In the genomic region with DNA sequence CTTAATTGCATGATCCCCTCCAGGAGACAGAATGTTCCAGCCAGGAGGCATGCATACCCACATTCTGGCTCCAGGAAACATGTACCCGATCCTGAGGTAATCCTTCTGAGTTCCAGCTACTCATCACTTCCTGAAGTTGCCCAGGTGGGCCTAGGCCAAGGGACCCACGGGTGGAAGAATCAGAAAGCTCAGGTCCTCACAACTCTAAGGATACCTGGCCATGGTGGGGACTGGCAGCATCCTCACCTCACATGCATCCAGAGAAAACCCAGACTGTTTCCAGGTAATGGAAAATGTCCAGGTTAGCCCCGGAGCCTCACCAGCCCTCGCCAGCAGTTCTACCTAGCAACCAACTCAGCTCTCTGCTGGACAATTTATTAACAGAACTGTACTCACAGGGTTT, we compare ENCODE assay signal across 24 cellular contexts.
A peak's percentile ranks its signal among the peaks of the same experiment; 100 is the strongest.
DNase-seq lines count a peak whose midpoint lies in the region; ATAC-seq and TF ChIP-seq lines count a peak whose summit lies in the region.
"Had no signal": no experiment of that assay in that cellular context is flagged by ENCODE, and none has a peak within 500 bp of the region (broad histone marks: within the 10 kb centered on the region; RNA-seq: fewer than 3 reads in every experiment).

No MANE protein-coding gene starts in this region.

- WGBS in heart right ventricle, 2 donors: 71 to 74% methylated on average over 4 of the region's 4 CpGs
- 60 to 61% methylated on average over 1 to 4 of the region's 4 CpGs for WGBS in transverse colon (ENCODE audit: low coverage in 1 of 2), 2 donors

- in situ Hi-C loops in transverse colon (cut with MboI; ENCODE audit: low pct_ligation_motif_present in 1 of 4, low pct_unique_long_range_greater_than_20kb in 1 of 4, low sequenced_read_pairs in 3 of 4): no loop called here

- H3K27me3 ChIP-seq in heart right ventricle: no peaks in the 10 kb centered on the region
- H3K27me3 ChIP-seq in transverse colon: no peaks in the 10 kb centered on the region
- H3K27me3 ChIP-seq: pancreas, tibial nerve had no signal

- H3K9me3 ChIP-seq in heart right ventricle (peaks cover 0 to 19% (median 0%) of the 10 kb centered on the region in 11 donors), mucosa of descending colon (no peaks in the 10 kb centered on the region), transverse colon (no peaks in the 10 kb centered on the region)
- H3K9me3 ChIP-seq: HAP-1, pancreas had no signal

- peak overlapping the region; percentile 17 to 85 (median 78) for H3K27ac ChIP-seq in heart right ventricle
- H3K27ac ChIP-seq in transverse colon: peak overlapping the region; percentile 73 to 88 (median 83)
- H3K27ac ChIP-seq: 22Rv1 had no signal

- H3K27me3 Mint-ChIP-seq in activated CD4-positive, alpha-beta T cell treated with anti-CD3 and anti-CD28 coated beads, Interleukin-2, amount 10 ng/mL, durations not matched to agents 24 days and 14 days: no peaks in the 10 kb centered on the region
- H3K27me3 Mint-ChIP-seq: activated naive CD8-positive, alpha-beta T cell; memory B cell had no signal

- DNase-seq in activated CD4-positive, alpha-beta T cell treated with anti-CD3 and anti-CD28 coated beads, Interleukin-2, amount 10 ng/mL, durations not matched to agents 24 days and 14 days: peak; percentile 48
- no peak for DNase-seq in activated CD4-positive, alpha-beta T cell treated with anti-CD3 and anti-CD28 coated beads, Interleukin-2, amount 50 U/mL, for 1 hour
- no peak for DNase-seq in heart right ventricle
- DNase-seq in mucosa of descending colon: peak; percentile 5 to 46 (median 26)
- DNase-seq in transverse colon: peak; percentile 10
- no peak for DNase-seq in effector CD4-positive, alpha-beta T cell
- DNase-seq in NCI-H748 (lab: John Stamatoyannopoulos, UW; ENCODE audit: unreplicated experiment): no peak
- DNase-seq: activated B cell treated with CpG ODN at 0.5 μM for 24 hours; activated CD4-positive, alpha-beta memory T cell treated with anti-CD3 and anti-CD28 coated beads, Interleukin-2, amount 10 ng/mL, durations not matched to agents 7 days and 5 days; activated T-cell treated with anti-CD3 and anti-CD28 coated beads, Interleukin-2, amount 50 U/mL, for 4 hours; IMR-90; naive B cell; NCI-H524; pancreas; stimulated activated CD4-positive, alpha-beta T cell treated with anti-CD3 and anti-CD28 coated beads, Interleukin-1b, Interleukin-23, amount 100 ng/mL, for 48 hours; stimulated activated naive CD4-positive, alpha-beta T cell; T1000 had no signal

- peaks cover 0 to 21% (median 0%) of the 10 kb centered on the region in 9 donors for H3K36me3 ChIP-seq in heart right ventricle
- no peaks in the 10 kb centered on the region for H3K36me3 ChIP-seq in mucosa of descending colon (ENCODE audit: low read depth)
- H3K36me3 ChIP-seq in transverse colon: peaks cover 0 to 12% (median 0%) of the 10 kb centered on the region in 4 donors
- H3K36me3 ChIP-seq: HAP-1, pancreas had no signal

- H3K4me3 ChIP-seq in heart right ventricle: no peak overlapping the region
- no peak overlapping the region for H3K4me3 ChIP-seq in mucosa of descending colon
- no peak overlapping the region for H3K4me3 ChIP-seq in transverse colon
- H3K4me3 ChIP-seq: HAP-1, pancreas, tibial nerve had no signal

- no peak for TF ChIP-seq EP300 in transverse colon (IDR thresholded peaks at IDR 0.05; ENCODE audit: low read depth)

- intact Hi-C loops in activated CD4-positive, alpha-beta T cell treated with anti-CD3 and anti-CD28 coated beads, Interleukin-2, amount 10 ng/mL, durations not matched to agents 24 days and 14 days (cut with micrococcal nuclease): no loop called here
- intact Hi-C loops in heart right ventricle (cut with DNase I): no loop called here
- intact Hi-C loops in mucosa of descending colon (cut with DNase I, micrococcal nuclease): no loop called here
- intact Hi-C loops in transverse colon (cut with DNase I; ENCODE audit: low total_unique reads): no loop called here

- ATAC-seq in heart right ventricle (peak in 2 of 8 donors; percentile 21 to 25), mucosa of descending colon (peak; percentile 22), HG03108 (IDR thresholded peaks at IDR 0.05; ENCODE audit: unreplicated experiment) (no peak)
- ATAC-seq: activated T-cell treated with anti-CD3 and anti-CD28 coated beads, Interleukin-2, amount 50 U/mL, for 4 hours had no signal

- H3K36me3 Mint-ChIP-seq in activated CD4-positive, alpha-beta T cell treated with anti-CD3 and anti-CD28 coated beads, Interleukin-2, amount 10 ng/mL, durations not matched to agents 24 days and 14 days (ENCODE audit: low read depth): peaks cover 20% of the 10 kb centered on the region

- no peak overlapping the region for H3K27ac Mint-ChIP-seq in activated CD4-positive, alpha-beta T cell treated with anti-CD3 and anti-CD28 coated beads, Interleukin-2, amount 10 ng/mL, durations not matched to agents 24 days and 14 days
- H3K27ac Mint-ChIP-seq: activated B cell treated with CpG ODN at 0.5 μM for 24 hours; activated CD4-positive, alpha-beta memory T cell treated with anti-CD3 and anti-CD28 coated beads, Interleukin-2, amount 10 ng/mL, durations not matched to agents 7 days and 5 days; activated naive CD8-positive, alpha-beta T cell; B cell; memory B cell had no signal

- H3K4me1 Mint-ChIP-seq in activated CD4-positive, alpha-beta T cell treated with anti-CD3 and anti-CD28 coated beads, Interleukin-2, amount 10 ng/mL, durations not matched to agents 24 days and 14 days: peaks cover 46% of the 10 kb centered on the region

- H3K9me3 Mint-ChIP-seq in activated CD4-positive, alpha-beta T cell treated with anti-CD3 and anti-CD28 coated beads, Interleukin-2, amount 10 ng/mL, durations not matched to agents 24 days and 14 days: peaks cover 8% of the 10 kb centered on the region
- H3K9me3 Mint-ChIP-seq: activated CD4-positive, alpha-beta memory T cell treated with anti-CD3 and anti-CD28 coated beads, Interleukin-2, amount 10 ng/mL, durations not matched to agents 7 days and 5 days had no signal

- no peak overlapping the region for H3K4me3 Mint-ChIP-seq in activated CD4-positive, alpha-beta T cell treated with anti-CD3 and anti-CD28 coated beads, Interleukin-2, amount 10 ng/mL, durations not matched to agents 24 days and 14 days
- H3K4me3 Mint-ChIP-seq: activated B cell treated with CpG ODN at 0.5 μM for 24 hours; activated CD4-positive, alpha-beta memory T cell treated with anti-CD3 and anti-CD28 coated beads, Interleukin-2, amount 10 ng/mL, durations not matched to agents 7 days and 5 days; activated naive CD8-positive, alpha-beta T cell; activated T-cell treated with anti-CD3 and anti-CD28 coated beads, Interleukin-2, amount 50 U/mL, for 4 hours; B cell; memory B cell; naive B cell had no signal

- H3K4me1 ChIP-seq in heart right ventricle (peaks cover 11 to 61% (median 50%) of the 10 kb centered on the region in 9 donors), mucosa of descending colon (ENCODE audit: low read depth) (peaks cover 56% of the 10 kb centered on the region), transverse colon (peaks cover 23 to 61% (median 53%) of the 10 kb centered on the region in 4 donors)

- TF ChIP-seq CTCF in heart right ventricle (IDR thresholded peaks at IDR 0.05): no peak
- no peak for TF ChIP-seq CTCF in mucosa of descending colon (IDR thresholded peaks at IDR 0.05)
- TF ChIP-seq CTCF in transverse colon (IDR thresholded peaks at IDR 0.05): no peak

- TF ChIP-seq POLR2A in transverse colon (IDR thresholded peaks at IDR 0.05): no peak

Comparison
In these comparisons a context has a peak if more than half of its experiments do, and no peak if none do; other contexts are left out.
1. DNase-seq: peak in activated CD4-positive, alpha-beta T cell treated with anti-CD3 and anti-CD28 coated beads, Interleukin-2, amount 10 ng/mL, durations not matched to agents 24 days and 14 days (single experiment), mucosa of descending colon (3 of 3) and transverse colon (single experiment); none in activated CD4-positive, alpha-beta T cell treated with anti-CD3 and anti-CD28 coated beads, Interleukin-2, amount 50 U/mL, for 1 hour (single experiment), heart right ventricle (0 of 2), effector CD4-positive, alpha-beta T cell (single experiment) and NCI-H748 (single experiment).